8 cellular contexts compared by ENCODE assay signal in genomic region chr2:165793779-165794519, GRCh38. TPM values are rescaled to one million over a fixed set of nuclear protein-coding genes. Genes with fewer than 3 reads are reported as not detected.
DNase-seq lines count a peak whose midpoint lies in the region; ATAC-seq and TF ChIP-seq lines count a peak whose summit lies in the region.

TSS of gene GALNT3 (minus strand) at chr2:165794247. CDS start at chr2:165770700, 23,547 bp downstream.

- no peak for TF ChIP-seq CTCF in fibroblast of lung (conservative IDR thresholded peaks at IDR 0.05 in 1 of 2, IDR thresholded peaks at IDR 0.05 in 1 of 2; ENCODE audit: low read depth in 1 of 2, low read length in 2 of 2)
- TF ChIP-seq CTCF in nephron (IDR thresholded peaks at IDR 0.05; ENCODE audit: unreplicated experiment in 3 of 3): no peak

- H3K4me3 Mint-ChIP-seq in nephron: peak within 1 kb of the TSS; percentile 88 to 89 (median 89)

- H3K27me3 ChIP-seq in fibroblast of lung (ENCODE audit: control insufficient read depth, insufficient read depth, low read length): no peaks in the 10 kb centered on the region

- no peaks in the 10 kb centered on the region for H3K9me3 ChIP-seq in fibroblast of lung (ENCODE audit: control insufficient read depth, insufficient read depth, low read depth, low read length)

- H2AFZ ChIP-seq in fibroblast of lung (ENCODE audit: low read length): peak within 1 kb of the TSS; percentile 84

- H3K27me3 Mint-ChIP-seq in nephron (ENCODE audit: low read depth): peaks cover 66% of the 10 kb centered on the region

- H3K4me1 ChIP-seq in fibroblast of lung (ENCODE audit: control insufficient read depth, extremely low read depth, insufficient read depth, low read length): no peaks in the 10 kb centered on the region

- peak within 1 kb of the TSS; percentile 6 to 53 (median 38) for H3K4me3 ChIP-seq in fibroblast of lung (replicated peaks in 1 of 4; ENCODE audit: control extremely low read depth in 1 of 4, insufficient read depth in 1 of 4, low read depth in 3 of 4, low read length in 4 of 4)

- H3K36me3 Mint-ChIP-seq in nephron (ENCODE audit: low read depth): no peaks in the 10 kb centered on the region

- peak; percentile 92 for DNase-seq in NCI-H2029 (lab: John Stamatoyannopoulos, UW)
- peak; percentile 53 for DNase-seq in activated T-cell treated with anti-CD3 and anti-CD28 coated beads, Interleukin-2, amount 50 U/mL, for 1 hour
- DNase-seq in fibroblast of lung (ENCODE audit: low read depth in 2 of 2): no peak
- DNase-seq in GDM1 (lab: John Stamatoyannopoulos, UW): no peak
- no peak for DNase-seq in SKM-1 (lab: John Stamatoyannopoulos, UW; ENCODE audit: unreplicated experiment)

- H3K27ac ChIP-seq in fibroblast of lung (ENCODE audit: insufficient read depth, low read length): no peak within 1 kb of the TSS

- peaks cover 16% of the 10 kb centered on the region for H3K4me1 Mint-ChIP-seq in nephron

- no peaks in the 10 kb centered on the region for H3K36me3 ChIP-seq in fibroblast of lung (ENCODE audit: control insufficient read depth, insufficient read depth, low read length)

- no peaks in the 10 kb centered on the region for H3K79me2 ChIP-seq in fibroblast of lung (ENCODE audit: control insufficient read depth, insufficient read depth, low read length)

- no peak within 1 kb of the TSS for H3K9ac ChIP-seq in fibroblast of lung (ENCODE audit: insufficient read depth, low read length)

- H3K4me2 ChIP-seq in fibroblast of lung (ENCODE audit: extremely low read depth, insufficient read depth, low read length): peak within 1 kb of the TSS; percentile 76

- no peaks in the 10 kb centered on the region for H4K20me1 ChIP-seq in fibroblast of lung (ENCODE audit: control insufficient read depth, extremely low read depth, insufficient read depth, low read length)

- no peaks in the 10 kb centered on the region for H3K9me3 Mint-ChIP-seq in nephron

- peak within 1 kb of the TSS in 1 of 3 experiments; percentile 23 for H3K27ac Mint-ChIP-seq in nephron

- ATAC-seq in GM18502 (IDR thresholded peaks at IDR 0.05; ENCODE audit: poor library complexity, unreplicated experiment) (peak; percentile 35), HG02759 (IDR thresholded peaks at IDR 0.05; ENCODE audit: unreplicated experiment) (peak; percentile 31)

RNA-seq across cellular contexts. Expression of gene GALNT3, which starts in this region (rescaled TPM):
- 0.26 and 0.66 TPM in 2 replicates for total RNA-seq in fibroblast of lung
- 0.32 and 0.95 TPM in 2 replicates for polyA plus RNA-seq in fibroblast of lung
- 0.52 and 0.61 TPM in 2 replicates for polyA plus RNA-seq in fibroblast of lung (2012)
- not detected in 2 replicates for polyA minus RNA-seq in fibroblast of lung (ENCODE audit: low replicate concordance)

Comparison
In these comparisons a context has a peak if more than half of its experiments do, and no peak if none do; other contexts are left out.
1. DNase-seq: peak in NCI-H2029 (single experiment) and activated T-cell treated with anti-CD3 and anti-CD28 coated beads, Interleukin-2, amount 50 U/mL, for 1 hour (single experiment); none in fibroblast of lung (0 of 2), GDM1 (single experiment) and SKM-1 (single experiment).